ENCODE assay signal across 12 cellular contexts in the genomic region with DNA sequence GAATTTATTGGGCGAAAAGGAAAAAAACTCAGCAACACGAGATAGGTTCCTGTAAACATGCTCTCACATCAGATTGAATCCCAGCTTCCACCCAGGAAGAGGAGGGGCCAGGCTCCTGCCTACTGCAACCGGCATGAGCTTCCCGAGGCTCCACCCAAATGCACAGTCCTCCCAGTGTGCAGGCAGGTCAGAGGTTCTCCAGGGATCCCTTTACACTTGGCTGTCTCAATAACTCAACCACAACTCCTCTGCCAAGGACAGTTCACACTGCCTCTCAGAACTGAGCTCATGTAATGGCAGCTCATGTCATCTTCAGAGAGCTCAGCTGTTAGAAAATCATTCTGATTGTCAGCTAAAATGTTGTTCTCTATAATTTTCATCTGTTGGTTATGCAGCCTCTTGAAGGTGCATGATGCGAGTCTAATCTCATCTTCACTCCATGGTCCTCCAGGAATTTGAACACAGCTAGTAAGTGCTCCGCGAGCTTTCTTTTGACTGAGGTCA.
DNase-seq lines count a peak whose midpoint lies in the region; ATAC-seq and TF ChIP-seq lines count a peak whose summit lies in the region.
"Had no signal": no experiment of that assay in that cellular context is flagged by ENCODE, and none has a peak within 500 bp of the region (broad histone marks: within the 10 kb centered on the region; RNA-seq: fewer than 3 reads in every experiment).

No MANE protein-coding gene starts in this region.

- H2BK12ac ChIP-seq in H9 (ENCODE audit: insufficient read length, low read depth, low read length), result no peak overlapping the region

- no peaks in the 10 kb centered on the region for H3K79me1 ChIP-seq in H9 (ENCODE audit: insufficient read depth, low read depth, low read length, poor library complexity, severe bottlenecking)

- no peak overlapping the region for H2AFZ ChIP-seq in H9 (ENCODE audit: low read length)

- no peak for ATAC-seq in HG03354 (IDR thresholded peaks at IDR 0.05; ENCODE audit: poor library complexity, severe bottlenecking, unreplicated experiment)

- H3K4me3 ChIP-seq in MG63 (no peak overlapping the region), endodermal cell (ENCODE audit: low read length) (no peak overlapping the region)

- H3K14ac ChIP-seq in H9 (ENCODE audit: insufficient read depth, low read length), result no peak overlapping the region

- H3K9me3 ChIP-seq in H9 (ENCODE audit: control insufficient read depth, low read depth, low read length), result no peaks in the 10 kb centered on the region
- no peaks in the 10 kb centered on the region for H3K9me3 ChIP-seq in MG63
- no peaks in the 10 kb centered on the region for H3K9me3 ChIP-seq in endodermal cell (ENCODE audit: control insufficient read depth, low read length)
- H3K9me3 ChIP-seq: Caco-2 had no signal

- H3K36me3 ChIP-seq in MG63, result no peaks in the 10 kb centered on the region
- no peaks in the 10 kb centered on the region for H3K36me3 ChIP-seq in endodermal cell (ENCODE audit: control insufficient read depth, insufficient read depth, low read length)

- H3K4me3 Mint-ChIP-seq in H9 (no peak overlapping the region), nephron progenitor cell (no peak overlapping the region), endodermal cell (no peak overlapping the region)
- H3K4me3 Mint-ChIP-seq: CD4-positive, alpha-beta T cell had no signal

- no peak overlapping the region for H2BK15ac ChIP-seq in H9 (ENCODE audit: low read depth, low read length)

- no peak overlapping the region for H3K4me2 ChIP-seq in H9 (ENCODE audit: insufficient read depth, insufficient read length, low read length)

- H3K4me1 Mint-ChIP-seq in H9 (peaks cover 39 to 41% of the 10 kb centered on the region in 2 experiments), nephron progenitor cell (peaks cover 28% of the 10 kb centered on the region), endodermal cell (peaks cover 4% of the 10 kb centered on the region)

- no peak overlapping the region for H3K27ac Mint-ChIP-seq in H9
- H3K27ac Mint-ChIP-seq in nephron progenitor cell, result no peak overlapping the region
- H3K27ac Mint-ChIP-seq in endodermal cell, result no peak overlapping the region
- H3K27ac Mint-ChIP-seq: CD4-positive, alpha-beta T cell had no signal

- no peak overlapping the region for H2AK5ac ChIP-seq in H9 (ENCODE audit: insufficient read length, low read length)

- H3K79me2 ChIP-seq in H9 (ENCODE audit: insufficient read depth, low read length), result no peaks in the 10 kb centered on the region

- H3K9ac ChIP-seq in H9 (ENCODE audit: extremely low read depth, insufficient read length, low read length) (no peak overlapping the region), endodermal cell (ENCODE audit: extremely low read depth, low read length, poor library complexity, severe bottlenecking) (no peak overlapping the region)

- H3T11ph ChIP-seq in H9 (ENCODE audit: low read length), result no peak overlapping the region

- no peak overlapping the region for H3K4ac ChIP-seq in H9 (ENCODE audit: low read depth, low read length)

- H3K36me3 Mint-ChIP-seq in H9 (ENCODE audit: insufficient read depth in 1 of 3, low read depth in 3 of 3) (no peaks in the 10 kb centered on the region; a peak in 1 of 7 replicates), nephron progenitor cell (ENCODE audit: low read depth) (no peaks in the 10 kb centered on the region), endodermal cell (ENCODE audit: low read depth) (no peaks in the 10 kb centered on the region)

- no peaks in the 10 kb centered on the region for H3K23me2 ChIP-seq in H9 (ENCODE audit: insufficient read length, low read depth, low read length, poor library complexity, severe bottlenecking)

- no CpG with 5 or more reads among the region's 7 CpGs for WGBS in H9 (ENCODE audit: extremely low coverage, insufficient read length, low lambda C conversion rate)
- WGBS in endodermal cell (ENCODE audit: insufficient coverage in 1 of 2, insufficient read length in 1 of 2), 2 experiments, result 95 to 100% methylated on average over 5 to 7 of the region's 7 CpGs

- no peaks in the 10 kb centered on the region for H3K27me3 ChIP-seq in H9 (ENCODE audit: insufficient read depth, low read length)
- peaks cover 22% of the 10 kb centered on the region for H3K27me3 ChIP-seq in MG63
- no peaks in the 10 kb centered on the region for H3K27me3 ChIP-seq in endodermal cell (ENCODE audit: control insufficient read depth, insufficient read depth, low read length, poor library complexity, severe bottlenecking)

- no peak overlapping the region for H2BK120ac ChIP-seq in H9 (ENCODE audit: low read depth, low read length, poor library complexity, severe bottlenecking)

- no peak overlapping the region for H4K8ac ChIP-seq in H9 (replicated peaks; ENCODE audit: insufficient read length, low read depth, low read length)

- no peak overlapping the region for H2BK20ac ChIP-seq in H9 (ENCODE audit: low read depth, low read length, poor library complexity, severe bottlenecking)

- peaks cover 3% of the 10 kb centered on the region for H3K27me3 Mint-ChIP-seq in H9 (ENCODE audit: low read depth)
- H3K27me3 Mint-ChIP-seq in nephron progenitor cell (ENCODE audit: low read depth, poor library complexity), result peaks cover 7% of the 10 kb centered on the region
- peaks cover 2% of the 10 kb centered on the region for H3K27me3 Mint-ChIP-seq in endodermal cell (ENCODE audit: insufficient read depth)

- H3K23ac ChIP-seq in H9 (ENCODE audit: insufficient read length, low read depth, low read length), result no peak overlapping the region

- H4K91ac ChIP-seq in H9 (ENCODE audit: insufficient read length, low read depth, low read length), result no peak overlapping the region

- no peaks in the 10 kb centered on the region for H4K20me1 ChIP-seq in H9 (ENCODE audit: control insufficient read depth, insufficient read depth, insufficient read length)

- DNase-seq in H9, result no peak
- DNase-seq in MG63, result peak; percentile 16
- peak; percentile 24 for DNase-seq in nephron progenitor cell
- DNase-seq in retina, result peak; percentile 19
- DNase-seq in T-helper 9 cell, result no peak
- DNase-seq in endodermal cell, result no peak
- DNase-seq: ACHN; Caco-2; CD4-positive, alpha-beta T cell; H7 had no signal

- no peak for TF ChIP-seq CTCF in H9 (conservative IDR thresholded peaks at IDR 0.05)
- TF ChIP-seq CTCF in nephron progenitor cell (IDR thresholded peaks at IDR 0.05), result no peak
- no peak for TF ChIP-seq CTCF in endodermal cell (conservative IDR thresholded peaks at IDR 0.05)

- H3K4me1 ChIP-seq in H9 (ENCODE audit: insufficient read depth, low read length), result peaks cover 9% of the 10 kb centered on the region; the same call in 1 of the 2 replicates
- H3K4me1 ChIP-seq in endodermal cell (ENCODE audit: control insufficient read depth, insufficient read depth, low read length), result peaks cover 6% of the 10 kb centered on the region
- H3K4me1 ChIP-seq: Caco-2 had no signal

- peak overlapping the region; percentile 39 for H3K18ac ChIP-seq in H9 (ENCODE audit: insufficient read length, low read depth, low read length)

- H3K27ac ChIP-seq in H9 (ENCODE audit: insufficient read length, low read depth, low read length) (no peak overlapping the region), endodermal cell (ENCODE audit: low read depth, low read length) (no peak overlapping the region)
- H3K27ac ChIP-seq: C4-2B had no signal

- H3K56ac ChIP-seq in H9 (ENCODE audit: insufficient read length, low read depth, low read length), result no peak overlapping the region

- H3K9me3 Mint-ChIP-seq in H9, result no peaks in the 10 kb centered on the region; a peak in 1 of 5 replicates
- H3K9me3 Mint-ChIP-seq in nephron progenitor cell, result no peaks in the 10 kb centered on the region
- H3K9me3 Mint-ChIP-seq in endodermal cell, result no peaks in the 10 kb centered on the region
- H3K9me3 Mint-ChIP-seq: CD4-positive, alpha-beta T cell had no signal

- H2BK5ac ChIP-seq in H9 (ENCODE audit: insufficient read length, low read length), result no peak overlapping the region

- no peak overlapping the region for H4K5ac ChIP-seq in H9 (ENCODE audit: insufficient read length, low read depth, low read length)

Comparison
In these comparisons a context has a peak if more than half of its experiments do, and no peak if none do; other contexts are left out.
1. DNase-seq: peak in MG63 (single experiment), nephron progenitor cell (single experiment) and retina (single experiment); none in H9 (single experiment), T-helper 9 cell (single experiment) and endodermal cell (single experiment).